7 cellular contexts compared by ENCODE assay signal in genomic region chr14:100375963-100376735, GRCh38. TPM values are rescaled to one million over a fixed set of nuclear protein-coding genes. Genes with fewer than 3 reads are reported as not detected.
DNase-seq lines count a peak whose midpoint lies in the region; ATAC-seq and TF ChIP-seq lines count a peak whose summit lies in the region.

Gene WDR25 (plus strand): TSS chr14:100376485.

- in situ Hi-C loops in astrocyte of the spinal cord (cut with HindIII; ENCODE audit: low sequenced_read_pairs): no loop called here

- H3K4me3 ChIP-seq in astrocyte of the spinal cord (ENCODE audit: low read depth, low read length): peak within 1 kb of the TSS; percentile 97

- intact Hi-C loops in sciatic nerve (cut with DNase I): loop anchor here (5.0 kb wide), 1 partner anchor 89 kb away; no protein-coding TSS in a partner anchor

- ATAC-seq in GM18519 (IDR thresholded peaks at IDR 0.05; ENCODE audit: low FRiP score, unreplicated experiment) (peak; percentile 73), HG03045 (IDR thresholded peaks at IDR 0.05; ENCODE audit: unreplicated experiment) (peak; percentile 80), sciatic nerve (peak; percentile 96)

- peak; percentile 79 for DNase-seq in NCI-H2081 treated with DMSO at 0.1 percent for 48 hours (lab: John Stamatoyannopoulos, UW)
- peak; percentile 94 for DNase-seq in T1000 (lab: John Stamatoyannopoulos, UW)
- peak; percentile 97 for DNase-seq in astrocyte of the spinal cord (ENCODE audit: low read depth, low spot score)
- peak; percentile 51 to 95 (median 89) for DNase-seq in hypothalamus (lab: John Stamatoyannopoulos, UW)
- DNase-seq in sciatic nerve (ENCODE audit: low spot score): peak; percentile 96

- no peak for TF ChIP-seq CTCF in astrocyte of the spinal cord (IDR thresholded peaks at IDR 0.05; ENCODE audit: low read depth, low read length)

RNA-seq across cellular contexts. Expression of gene WDR25, which starts in this region (rescaled TPM):
- 8.3 TPM for total RNA-seq in sciatic nerve

Comparison
In these comparisons a context has a peak if more than half of its experiments do, and no peak if none do; other contexts are left out.
1. Peak in every context shown above with its lines: DNase-seq, ATAC-seq and H3K4me3 ChIP-seq.